Comparison of ENCODE assay signal across 1 cellular context in the genomic region with DNA sequence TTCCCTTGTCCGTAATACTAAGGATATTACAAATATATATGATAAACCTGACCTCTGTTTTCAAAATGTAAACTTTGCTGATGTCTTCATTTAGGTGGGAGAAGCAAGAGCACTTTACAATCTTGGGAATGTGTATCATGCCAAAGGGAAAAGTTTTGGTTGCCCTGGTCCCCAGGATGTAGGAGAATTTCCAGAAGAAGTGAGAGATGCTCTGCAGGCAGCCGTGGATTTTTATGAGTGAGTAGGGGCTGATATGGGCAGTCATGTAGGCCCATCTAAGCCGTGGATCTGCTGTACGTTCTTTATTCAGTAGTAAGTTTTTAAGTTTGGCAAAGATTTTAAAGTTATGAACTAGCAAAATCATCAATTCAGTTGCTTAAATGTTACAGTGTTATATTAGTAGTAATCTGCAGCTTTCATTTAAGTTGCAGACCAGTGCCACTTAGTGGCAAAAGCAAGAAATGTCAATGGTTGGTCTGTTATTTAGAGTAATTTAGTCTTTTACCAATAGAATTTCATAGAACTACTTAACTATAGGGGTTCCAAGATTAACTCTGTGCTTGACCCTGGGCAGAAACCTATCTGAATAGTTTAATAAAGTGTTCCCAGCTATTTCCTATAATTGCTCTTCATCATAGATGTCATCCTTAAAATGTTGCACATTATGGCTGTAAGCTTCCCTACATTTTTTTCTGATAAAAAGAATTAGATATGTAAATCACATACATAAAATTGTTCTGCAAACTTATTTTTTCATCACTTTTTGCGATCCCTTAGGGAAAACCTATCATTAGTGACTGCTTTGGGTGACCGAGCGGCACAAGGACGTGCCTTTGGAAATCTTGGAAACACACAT.
TF ChIP-seq lines count a peak whose summit lies in the region.

No MANE protein-coding gene starts in this region.

TF ChIP-seq in liver, 16 proteins besides CTCF, POLR2A, EP300 and RAD21 (continued from another document):
- TF ChIP-seq, protein P1, sequence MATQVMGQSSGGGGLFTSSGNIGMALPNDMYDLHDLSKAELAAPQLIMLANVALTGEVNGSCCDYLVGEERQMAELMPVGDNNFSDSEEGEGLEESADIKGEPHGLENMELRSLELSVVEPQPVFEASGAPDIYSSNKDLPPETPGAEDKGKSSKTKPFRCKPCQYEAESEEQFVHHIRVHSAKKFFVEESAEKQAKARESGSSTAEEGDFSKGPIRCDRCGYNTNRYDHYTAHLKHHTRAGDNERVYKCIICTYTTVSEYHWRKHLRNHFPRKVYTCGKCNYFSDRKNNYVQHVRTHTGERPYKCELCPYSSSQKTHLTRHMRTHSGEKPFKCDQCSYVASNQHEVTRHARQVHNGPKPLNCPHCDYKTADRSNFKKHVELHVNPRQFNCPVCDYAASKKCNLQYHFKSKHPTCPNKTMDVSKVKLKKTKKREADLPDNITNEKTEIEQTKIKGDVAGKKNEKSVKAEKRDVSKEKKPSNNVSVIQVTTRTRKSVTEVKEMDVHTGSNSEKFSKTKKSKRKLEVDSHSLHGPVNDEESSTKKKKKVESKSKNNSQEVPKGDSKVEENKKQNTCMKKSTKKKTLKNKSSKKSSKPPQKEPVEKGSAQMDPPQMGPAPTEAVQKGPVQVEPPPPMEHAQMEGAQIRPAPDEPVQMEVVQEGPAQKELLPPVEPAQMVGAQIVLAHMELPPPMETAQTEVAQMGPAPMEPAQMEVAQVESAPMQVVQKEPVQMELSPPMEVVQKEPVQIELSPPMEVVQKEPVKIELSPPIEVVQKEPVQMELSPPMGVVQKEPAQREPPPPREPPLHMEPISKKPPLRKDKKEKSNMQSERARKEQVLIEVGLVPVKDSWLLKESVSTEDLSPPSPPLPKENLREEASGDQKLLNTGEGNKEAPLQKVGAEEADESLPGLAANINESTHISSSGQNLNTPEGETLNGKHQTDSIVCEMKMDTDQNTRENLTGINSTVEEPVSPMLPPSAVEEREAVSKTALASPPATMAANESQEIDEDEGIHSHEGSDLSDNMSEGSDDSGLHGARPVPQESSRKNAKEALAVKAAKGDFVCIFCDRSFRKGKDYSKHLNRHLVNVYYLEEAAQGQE (IDR thresholded peaks at IDR 0.05): no peak
TF ChIP-seq in liver: peak in this region for 0.
